Comparison of ENCODE assay signal across 16 cellular contexts in genomic region chr1:55331355-55331754, GRCh38.
"Had no signal": no experiment of that assay in that cellular context is flagged by ENCODE, and none has a peak within 500 bp of the region (broad histone marks: within the 10 kb centered on the region; RNA-seq: fewer than 3 reads in every experiment).

No MANE protein-coding gene starts in this region.

- DNase-seq: KBM-7, NCI-H1092, NCI-H1105 treated with DMSO at 0.1 percent for 48 hours, NCI-H1417 treated with DMSO at 0.1 percent for 48 hours, NCI-H146, NCI-H1694 treated with DMSO at 0.1 percent for 48 hours, NCI-H1930, NCI-H2081, NCI-H2107, NCI-H2227 treated with DMSO at 0.1 percent for 48 hours, NCI-H446, NCI-H510A, NCI-H524 treated with DMSO at 0.1 percent for 48 hours, NCI-H69, NCI-H774, SHP77 had no signal
